ENCODE assay signal across 8 cellular contexts in the genomic region with DNA sequence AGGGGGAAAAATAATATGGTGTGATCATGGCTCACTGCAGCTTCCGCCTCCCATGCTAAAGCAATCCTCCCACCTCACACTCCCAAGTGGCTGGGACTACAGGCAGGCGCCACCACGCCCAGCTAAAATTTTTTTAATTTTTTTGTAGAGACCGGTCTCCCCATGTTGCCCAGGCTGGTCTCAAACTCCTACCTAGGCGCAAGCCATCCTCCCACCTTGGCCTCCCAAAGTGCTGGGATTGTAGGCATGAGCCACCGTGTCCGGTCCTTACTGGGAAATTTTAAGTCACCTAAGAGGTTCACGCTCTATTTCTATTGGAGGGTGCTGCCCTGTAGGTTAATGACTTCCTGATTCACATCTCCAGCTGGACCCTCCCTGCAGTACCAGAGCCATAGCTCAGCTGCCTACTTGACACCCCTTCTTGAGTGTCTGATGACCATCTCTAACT. TPM values are rescaled to one million over a fixed set of nuclear protein-coding genes. Genes with fewer than 3 reads are reported as not detected.
DNase-seq lines count a peak whose midpoint lies in the region; ATAC-seq and TF ChIP-seq lines count a peak whose summit lies in the region.

No MANE protein-coding gene starts in this region.

- peaks cover 25% of the 10 kb centered on the region for H3K4me1 ChIP-seq in CD8-positive, alpha-beta memory T cell (ENCODE audit: insufficient read depth, low read length)
- no peaks in the 10 kb centered on the region for H3K4me1 ChIP-seq in urinary bladder (ENCODE audit: insufficient read depth)

- H3K4me1 Mint-ChIP-seq in CD8-positive, alpha-beta memory T cell, result peaks cover 51 to 62% (median 60%) of the 10 kb centered on the region in 3 donors
- H3K4me1 Mint-ChIP-seq in memory B cell, result peaks cover 26% of the 10 kb centered on the region

- POLR2A ChIA-PET in CD8-positive, alpha-beta memory T cell (lab: Charles Lee), result interaction anchor here (1.1 to 1.2 kb wide), 2 partner anchors 42 to 330 kb away, joined by 3 to 11 read pairs; a partner anchor contains a TSS

- H3K9me3 ChIP-seq in CD8-positive, alpha-beta memory T cell (ENCODE audit: low read length), result no peaks in the 10 kb centered on the region

- TF ChIP-seq CTCF in brain microvascular endothelial cell (IDR thresholded peaks at IDR 0.05; ENCODE audit: low read depth, low read length, missing control alignments), result no peak

- CTCF ChIA-PET in CD8-positive, alpha-beta memory T cell (lab: Charles Lee), result interaction anchor here (1.7 to 3.1 kb wide), 2 partner anchors 25 to 266 kb away, joined by 3 to 17 read pairs; a partner anchor contains a TSS

- WGBS in urinary bladder, result 49% methylated on average over 8 of the region's 8 CpGs

- peak overlapping the region; percentile 76 for H3K4me3 ChIP-seq in CD8-positive, alpha-beta memory T cell (ENCODE audit: low read length)
- H3K4me3 ChIP-seq in brain microvascular endothelial cell (ENCODE audit: low read depth, low read length) (peak overlapping the region; percentile 99), urinary bladder (ENCODE audit: low read depth, low read length) (peak overlapping the region; percentile 97)

- H3K27ac ChIP-seq in CD8-positive, alpha-beta memory T cell (ENCODE audit: low read depth, low read length), result peak overlapping the region; percentile 73
- no peak overlapping the region for H3K27ac ChIP-seq in brain microvascular endothelial cell
- H3K27ac ChIP-seq in urinary bladder (ENCODE audit: low read depth), result no peak overlapping the region

- H3K27ac Mint-ChIP-seq in CD8-positive, alpha-beta memory T cell, result peak overlapping the region in 7 of 8 donors; percentile 21 to 96 (median 93)
- no peak overlapping the region for H3K27ac Mint-ChIP-seq in memory B cell

- no peaks in the 10 kb centered on the region for H3K36me3 ChIP-seq in CD8-positive, alpha-beta memory T cell (ENCODE audit: insufficient read depth, low read length)
- H3K36me3 ChIP-seq in brain microvascular endothelial cell (replicated peaks) (no peaks in the 10 kb centered on the region), urinary bladder (ENCODE audit: insufficient read depth) (no peaks in the 10 kb centered on the region)

- no peak for DNase-seq in CD8-positive, alpha-beta memory T cell
- peak; percentile 41 for DNase-seq in NAMALWA (ENCODE audit: low spot score)
- DNase-seq in brain microvascular endothelial cell, result no peak
- no peak for DNase-seq in memory B cell (ENCODE audit: low spot score in 2 of 2)
- DNase-seq in left lobe of liver (ENCODE audit: low spot score), result no peak
- no peak for DNase-seq in SW 1271 (lab: John Stamatoyannopoulos, UW)

- no peaks in the 10 kb centered on the region for H3K9me3 Mint-ChIP-seq in CD8-positive, alpha-beta memory T cell
- H3K9me3 Mint-ChIP-seq in memory B cell, result no peaks in the 10 kb centered on the region

- H3K27me3 Mint-ChIP-seq in CD8-positive, alpha-beta memory T cell, result no peaks in the 10 kb centered on the region
- H3K27me3 Mint-ChIP-seq in memory B cell, result no peaks in the 10 kb centered on the region

- peaks cover 0 to 26% (median 6%) of the 10 kb centered on the region in 3 donors for H3K36me3 Mint-ChIP-seq in CD8-positive, alpha-beta memory T cell
- peaks cover 3% of the 10 kb centered on the region for H3K36me3 Mint-ChIP-seq in memory B cell

- no peaks in the 10 kb centered on the region for H3K27me3 ChIP-seq in CD8-positive, alpha-beta memory T cell (ENCODE audit: insufficient read depth, low read length, poor library complexity, severe bottlenecking)
- H3K27me3 ChIP-seq in brain microvascular endothelial cell (replicated peaks), result no peaks in the 10 kb centered on the region

- no peak for ATAC-seq in memory B cell (ENCODE audit: low read depth)
- ATAC-seq in HG03280 (IDR thresholded peaks at IDR 0.05; ENCODE audit: unreplicated experiment), result no peak
- no peak for ATAC-seq in left lobe of liver

- in situ Hi-C loops in brain microvascular endothelial cell (cut with HindIII; ENCODE audit: low pct_ligation_motif_present, low sequenced_read_pairs), result no loop called here

- H3K4me3 Mint-ChIP-seq in CD8-positive, alpha-beta memory T cell, result peak overlapping the region; percentile 90 to 97 (median 95)
- peak overlapping the region; percentile 97 for H3K4me3 Mint-ChIP-seq in memory B cell

RNA-seq across cellular contexts. Expression of a gene that starts 0.6 kb away (rescaled TPM):
- 10 to 100 TPM; 41.6 to 46.4 TPM for total RNA-seq in CD8-positive, alpha-beta memory T cell
- polyA plus RNA-seq in CD8-positive, alpha-beta memory T cell, result 33.5 TPM
- total RNA-seq in urinary bladder (16.5 TPM), left lobe of liver (17.0 TPM)
- 22.6 TPM for polyA plus RNA-seq in urinary bladder

RNA-seq across cellular contexts. Expression of a gene that starts 41.6 kb away (rescaled TPM):
- 1 to 10 TPM; 4.6 to 5.6 TPM for total RNA-seq in CD8-positive, alpha-beta memory T cell
- 11.8 TPM for polyA plus RNA-seq in CD8-positive, alpha-beta memory T cell
- 9.3 TPM for total RNA-seq in urinary bladder
- 50.6 TPM for polyA plus RNA-seq in urinary bladder
- 12.1 TPM for total RNA-seq in left lobe of liver
